11 cellular contexts compared by ENCODE assay signal in the genomic region with DNA sequence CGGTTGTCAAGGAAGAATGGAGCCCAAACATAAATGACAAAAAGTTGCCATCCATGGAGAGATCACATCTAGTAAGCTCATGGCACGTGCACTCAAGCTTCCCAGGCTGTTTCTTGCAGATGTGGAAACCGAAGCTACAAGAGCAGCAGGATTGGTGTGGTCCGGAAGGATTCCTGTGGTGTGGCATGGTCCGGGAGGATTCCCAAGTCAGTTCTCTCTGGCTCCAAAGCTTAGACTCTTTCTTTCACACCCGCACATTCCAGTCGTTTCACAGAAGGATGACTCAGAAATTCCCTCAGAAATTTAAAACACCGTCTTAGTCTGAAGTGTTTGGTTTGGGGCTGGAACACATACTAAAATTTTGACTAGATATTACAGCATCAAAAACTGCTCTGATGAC.
A peak's percentile ranks its signal among the peaks of the same experiment; 100 is the strongest.
DNase-seq lines count a peak whose midpoint lies in the region; ATAC-seq, FAIRE-seq and TF ChIP-seq lines count a peak whose summit lies in the region.
"Had no signal": no experiment of that assay in that cellular context is flagged by ENCODE, and none has a peak within 500 bp of the region (broad histone marks: within the 10 kb centered on the region; RNA-seq: fewer than 3 reads in every experiment).

No MANE protein-coding gene starts in this region.

- BruUV-seq in Caco-2 (replicated peaks; lab: Mats Ljungman, UMichigan) = no TSS peak

- intact Hi-C loops in Caco-2 (cut with micrococcal nuclease; ENCODE audit: unreplicated experiment) (loop anchor here (1.0 kb wide), 1 partner anchor 29 kb away; no protein-coding TSS in a partner anchor), left colon (cut with DNase I, micrococcal nuclease) (no loop called here)

- H4K91ac ChIP-seq in neuronal stem cell (ENCODE audit: low read depth, low read length, poor library complexity) = no peak overlapping the region

- no peak overlapping the region for H2AK5ac ChIP-seq in neuronal stem cell (ENCODE audit: low read depth, low read length)

- no peak overlapping the region for H3K14ac ChIP-seq in neuronal stem cell (ENCODE audit: low read length)

- DNase-seq in Caco-2 (peak in 1 of 2 experiments; percentile 47), RCC 7860 (ENCODE audit: low spot score) (peak; percentile 87), fibroblast of lung (ENCODE audit: low read depth in 2 of 2) (peak; percentile 74 to 100), neuronal stem cell (ENCODE audit: low spot score) (peak; percentile 45), left colon (no peak), type B pancreatic cell (ENCODE audit: extremely low spot score, unreplicated experiment) (no peak), HEK293T (ENCODE audit: extremely low spot score) (no peak)
- DNase-seq: activated CD4-positive, alpha-beta T cell treated with anti-CD3 and anti-CD28 coated beads for 36 hours; Calu3; occipital lobe had no signal

- H3K9me3 Mint-ChIP-seq in Caco-2 (ENCODE audit: unreplicated experiment) = peaks cover 20% of the 10 kb centered on the region
- H3K9me3 Mint-ChIP-seq in type B pancreatic cell = no peaks in the 10 kb centered on the region

- H3K4ac ChIP-seq in neuronal stem cell (ENCODE audit: low read length) = no peak overlapping the region

- H3K18ac ChIP-seq in neuronal stem cell (ENCODE audit: low read length) = no peak overlapping the region

- H3K4me1 Mint-ChIP-seq in Caco-2 (ENCODE audit: low read depth, unreplicated experiment) (peaks cover 45% of the 10 kb centered on the region), type B pancreatic cell (ENCODE audit: unreplicated experiment) (peaks cover 13% of the 10 kb centered on the region)
- H3K4me1 Mint-ChIP-seq: activated CD4-positive, alpha-beta T cell treated with anti-CD3 and anti-CD28 coated beads for 36 hours had no signal

- H3K4me3 ChIP-seq in Caco-2 (ENCODE audit: low read depth, low read length) (no peak overlapping the region), fibroblast of lung (replicated peaks in 1 of 4; ENCODE audit: control extremely low read depth in 1 of 4, insufficient read depth in 1 of 4, low read depth in 3 of 4, low read length in 4 of 4) (no peak overlapping the region), neuronal stem cell (ENCODE audit: low read length in 2 of 2) (no peak overlapping the region)

- no peaks in the 10 kb centered on the region for H3K36me3 ChIP-seq in Caco-2 (ENCODE audit: control insufficient read depth, insufficient read depth, low read length)
- no peaks in the 10 kb centered on the region for H3K36me3 ChIP-seq in fibroblast of lung (ENCODE audit: control insufficient read depth, insufficient read depth, low read length)
- H3K36me3 ChIP-seq in neuronal stem cell (replicated peaks in 1 of 2; ENCODE audit: control insufficient read depth in 2 of 2, insufficient read depth in 2 of 2, low read length in 2 of 2) = no peaks in the 10 kb centered on the region

- H3K27me3 Mint-ChIP-seq in Caco-2 (ENCODE audit: insufficient read depth, unreplicated experiment) = no peaks in the 10 kb centered on the region
- peaks cover 8% of the 10 kb centered on the region for H3K27me3 Mint-ChIP-seq in type B pancreatic cell

- FAIRE-seq in RCC 7860 (lab: Jason Lieb, UNC) = peak; percentile 90

- peaks cover 3% of the 10 kb centered on the region for H3K79me1 ChIP-seq in neuronal stem cell (ENCODE audit: low read depth, low read length)

- H2BK15ac ChIP-seq in neuronal stem cell (ENCODE audit: low read length) = no peak overlapping the region

- H2AFZ ChIP-seq in fibroblast of lung (ENCODE audit: low read length) (no peak overlapping the region), neuronal stem cell (ENCODE audit: low read length) (peak overlapping the region; percentile 3)

- H3K4me2 ChIP-seq in fibroblast of lung (ENCODE audit: extremely low read depth, insufficient read depth, low read length) = no peak overlapping the region
- H3K4me2 ChIP-seq in neuronal stem cell (ENCODE audit: insufficient read depth, low read length, poor library complexity, severe bottlenecking) = no peak overlapping the region

- H2BK120ac ChIP-seq in neuronal stem cell (ENCODE audit: low read depth, low read length) = no peak overlapping the region

- H3K4me1 ChIP-seq in Caco-2 (peaks cover 55% of the 10 kb centered on the region), fibroblast of lung (ENCODE audit: control insufficient read depth, extremely low read depth, insufficient read depth, low read length) (no peaks in the 10 kb centered on the region), neuronal stem cell (ENCODE audit: control insufficient read depth in 2 of 2, insufficient read depth in 1 of 2, low read depth in 1 of 2, low read length in 2 of 2) (peaks cover 2 to 14% of the 10 kb centered on the region in 2 donors)

- POLR2A ChIA-PET in Caco-2 (lab: Charles Lee) = no interaction called here
- POLR2A ChIA-PET in HEK293T (lab: Yijun Ruan, JAX) = no interaction called here

- no CpG with 5 or more reads among the region's 8 CpGs for WGBS in neuronal stem cell (ENCODE audit: extremely low coverage in 2 of 2, insufficient read length in 2 of 2, insufficient replicate concordance in 1 of 2), 2 donors

- H3K23ac ChIP-seq in neuronal stem cell (ENCODE audit: low read depth, low read length, poor library complexity) = no peak overlapping the region

- H3K27me3 ChIP-seq in Caco-2 (replicated peaks; ENCODE audit: control insufficient read depth, insufficient read depth, low read length) (no peaks in the 10 kb centered on the region), fibroblast of lung (ENCODE audit: control insufficient read depth, insufficient read depth, low read length) (no peaks in the 10 kb centered on the region), neuronal stem cell (ENCODE audit: control insufficient read depth in 3 of 3, insufficient read depth in 3 of 3, low read depth in 1 of 3, low read length in 3 of 3) (no peaks in the 10 kb centered on the region)

- H3K27ac ChIP-seq in fibroblast of lung (ENCODE audit: insufficient read depth, low read length) (no peak overlapping the region), neuronal stem cell (replicated peaks; ENCODE audit: low read length) (peak overlapping the region; percentile 55)

- H3K4me3 Mint-ChIP-seq in Caco-2 (ENCODE audit: unreplicated experiment) (peak overlapping the region; percentile 12), type B pancreatic cell (no peak overlapping the region)
- H3K4me3 Mint-ChIP-seq: activated CD4-positive, alpha-beta T cell treated with anti-CD3 and anti-CD28 coated beads for 36 hours had no signal

- no peak overlapping the region for H2BK5ac ChIP-seq in neuronal stem cell (ENCODE audit: low read length)

- H3K9ac ChIP-seq in fibroblast of lung (ENCODE audit: insufficient read depth, low read length) (no peak overlapping the region), neuronal stem cell (ENCODE audit: low read depth, low read length, poor library complexity) (no peak overlapping the region)

- no peak overlapping the region for H2BK12ac ChIP-seq in neuronal stem cell (ENCODE audit: low read length)

- ATAC-seq in GM18870 (IDR thresholded peaks at IDR 0.05; ENCODE audit: unreplicated experiment) (no peak), left colon (no peak)
- ATAC-seq: activated CD4-positive, alpha-beta T cell treated with anti-CD3 and anti-CD28 coated beads for 36 hours had no signal

- CTCF ChIA-PET in Caco-2 (lab: Charles Lee) (interaction anchor here (0.5 to 3.2 kb wide), 6 partner anchors 16 to 243 kb away, joined by 3 to 18 read pairs (median 5); no protein-coding TSS in a partner anchor), HEK293T (lab: Yijun Ruan, JAX) (interaction anchor here (0.7 to 1.8 kb wide), 4 partner anchors 10 to 179 kb away, joined by 3 to 9 read pairs (median 3); no protein-coding TSS in a partner anchor)

- peak overlapping the region; percentile 46 for H3K27ac Mint-ChIP-seq in Caco-2 (ENCODE audit: unreplicated experiment)
- no peak overlapping the region for H3K27ac Mint-ChIP-seq in type B pancreatic cell
- H3K27ac Mint-ChIP-seq: activated CD4-positive, alpha-beta T cell treated with anti-CD3 and anti-CD28 coated beads for 36 hours had no signal

- H3K9me3 ChIP-seq in Caco-2 = peaks cover 3% of the 10 kb centered on the region; the same call in 1 of the 2 replicates
- no peaks in the 10 kb centered on the region for H3K9me3 ChIP-seq in fibroblast of lung (ENCODE audit: control insufficient read depth, insufficient read depth, low read depth, low read length)
- H3K9me3 ChIP-seq in neuronal stem cell (replicated peaks in 1 of 2; ENCODE audit: control insufficient read depth in 2 of 2, insufficient read depth in 1 of 2, low read depth in 1 of 2, low read length in 2 of 2) = no peaks in the 10 kb centered on the region

- TF ChIP-seq CTCF in Caco-2 (IDR thresholded peaks at IDR 0.05; ENCODE audit: insufficient read depth in 1 of 2, low read depth in 1 of 2, low read length in 1 of 2, severe bottlenecking in 1 of 2, unreplicated experiment in 1 of 2) (no peak), fibroblast of lung (conservative IDR thresholded peaks at IDR 0.05 in 1 of 2, IDR thresholded peaks at IDR 0.05 in 1 of 2; ENCODE audit: low read depth in 1 of 2, low read length in 2 of 2) (no peak), type B pancreatic cell (conservative IDR thresholded peaks at IDR 0.05) (no peak)

- H3K36me3 Mint-ChIP-seq in Caco-2 (ENCODE audit: insufficient read depth, unreplicated experiment) = no peaks in the 10 kb centered on the region
- H3K36me3 Mint-ChIP-seq in type B pancreatic cell = no peaks in the 10 kb centered on the region

- no peaks in the 10 kb centered on the region for H4K20me1 ChIP-seq in fibroblast of lung (ENCODE audit: control insufficient read depth, extremely low read depth, insufficient read depth, low read length)

- H4K8ac ChIP-seq in neuronal stem cell (ENCODE audit: low read depth, low read length) = no peak overlapping the region

- H3K79me2 ChIP-seq in fibroblast of lung (ENCODE audit: control insufficient read depth, insufficient read depth, low read length) = no peaks in the 10 kb centered on the region

TF ChIP-seq in HEK293T, 16 proteins besides CTCF, POLR2A, EP300 and RAD21:
- no peak for TF ChIP-seq CTBP1 (IDR thresholded peaks at IDR 0.05; ENCODE audit: borderline replicate concordance)
- TF ChIP-seq, protein P1, sequence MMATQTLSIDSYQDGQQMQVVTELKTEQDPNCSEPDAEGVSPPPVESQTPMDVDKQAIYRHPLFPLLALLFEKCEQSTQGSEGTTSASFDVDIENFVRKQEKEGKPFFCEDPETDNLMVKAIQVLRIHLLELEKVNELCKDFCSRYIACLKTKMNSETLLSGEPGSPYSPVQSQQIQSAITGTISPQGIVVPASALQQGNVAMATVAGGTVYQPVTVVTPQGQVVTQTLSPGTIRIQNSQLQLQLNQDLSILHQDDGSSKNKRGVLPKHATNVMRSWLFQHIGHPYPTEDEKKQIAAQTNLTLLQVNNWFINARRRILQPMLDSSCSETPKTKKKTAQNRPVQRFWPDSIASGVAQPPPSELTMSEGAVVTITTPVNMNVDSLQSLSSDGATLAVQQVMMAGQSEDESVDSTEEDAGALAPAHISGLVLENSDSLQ (IDR thresholded peaks at IDR 0.05) = no peak
- TF ChIP-seq FOXK2 (IDR thresholded peaks at IDR 0.05) = no peak

Comparison
In these comparisons a context has a peak if more than half of its experiments do, and no peak if none do; other contexts are left out.
1. DNase-seq: peak in RCC 7860 (single experiment), fibroblast of lung (2 of 2) and neuronal stem cell (single experiment); none in left colon (0 of 2), type B pancreatic cell (single experiment) and HEK293T (single experiment).